1 cellular context compared by ENCODE assay signal in the genomic region with DNA sequence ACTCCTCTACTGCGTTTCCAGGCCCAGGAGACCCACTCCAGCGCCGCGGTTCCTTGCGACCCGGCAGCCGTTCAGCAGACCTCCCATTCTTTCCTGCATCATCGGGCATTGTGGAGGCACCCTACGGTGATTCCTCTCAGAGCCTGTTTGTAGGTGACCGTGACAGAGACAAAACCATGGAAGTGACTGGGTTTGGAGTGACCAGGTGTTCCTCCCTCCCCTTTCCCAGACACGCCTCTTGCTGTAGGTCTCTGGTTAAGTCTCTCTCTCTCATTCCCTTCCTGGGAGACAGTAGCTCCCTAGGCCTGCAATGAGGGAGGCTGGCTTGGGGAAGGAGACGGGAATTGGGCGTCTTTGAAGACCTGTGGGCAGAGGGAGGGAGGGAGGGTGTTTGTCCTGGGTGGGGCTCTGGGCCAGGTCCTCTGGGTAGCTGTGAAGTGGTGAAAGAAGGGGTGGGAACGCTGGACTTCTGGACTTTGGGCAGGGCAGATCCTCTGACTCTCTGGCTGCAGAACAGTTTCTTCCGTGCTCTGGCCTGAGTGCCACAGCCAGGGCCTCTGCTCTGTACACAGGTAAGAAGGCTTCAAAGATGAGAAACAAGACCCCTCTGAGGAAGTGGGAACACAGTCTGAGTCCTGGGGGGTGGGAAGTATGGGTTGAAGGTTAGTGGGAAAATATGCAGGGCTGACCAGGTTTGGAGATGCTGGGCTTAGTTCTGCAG.
TF ChIP-seq lines count a peak whose summit lies in the region.

No MANE protein-coding gene starts in this region.

TF ChIP-seq in HepG2, 621 proteins besides CTCF, POLR2A, EP300 and RAD21 (continues in another document):
- TF ChIP-seq ZNF619 (CRISPR knock-in tag; IDR thresholded peaks at IDR 0.05) (0 out of 2 replicates have a peak, but pooled peaks have one; percentile 53), ZNF546 (CRISPR knock-in tag; conservative IDR thresholded peaks at IDR 0.05) (no peak), CHD4 (IDR thresholded peaks at IDR 0.05; ENCODE audit: borderline replicate concordance, low read length) (no peak), JARID2 (CRISPR knock-in tag; IDR thresholded peaks at IDR 0.05; ENCODE audit: insufficient replicate concordance) (peak; percentile 37), ZNF543 (CRISPR knock-in tag; IDR thresholded peaks at IDR 0.05) (peak; percentile 66; the same call in 1 of the 2 replicates), SSRP1 (CRISPR knock-in tag; IDR thresholded peaks at IDR 0.05) (peak; percentile 97), JUND (CRISPR knock-in tag; IDR thresholded peaks at IDR 0.05) (peak; percentile 12; the same call in 1 of the 2 replicates), CEBPG (CRISPR knock-in tag; IDR thresholded peaks at IDR 0.05) (peak; percentile 59; the same call in 1 of the 2 replicates), ZNF572 (CRISPR knock-in tag; IDR thresholded peaks at IDR 0.05) (peak; percentile 92; the same call in 1 of the 2 replicates), KLF11 (CRISPR knock-in tag; IDR thresholded peaks at IDR 0.05) (0 out of 2 replicates have a peak, but pooled peaks have one; percentile 69), GATAD2A (CRISPR knock-in tag; IDR thresholded peaks at IDR 0.05) (peak; percentile 70), PLRG1 (conservative IDR thresholded peaks at IDR 0.05) (no peak), BCL6 (CRISPR knock-in tag; IDR thresholded peaks at IDR 0.05) (peak; percentile 24; the same call in 1 of the 2 replicates), ZNF547 (CRISPR knock-in tag; IDR thresholded peaks at IDR 0.05) (peak; percentile 15; the same call in 1 of the 2 replicates), NFYC (CRISPR knock-in tag; IDR thresholded peaks at IDR 0.05) (0 out of 2 replicates have a peak, but pooled peaks have one; percentile 15), RBFOX2 (IDR thresholded peaks at IDR 0.05; ENCODE audit: low read depth, low read length) (no peak; the same call in none of the 2 replicates), FOXP1 (IDR thresholded peaks at IDR 0.05) (no peak), FOXP1 (CRISPR knock-in tag; IDR thresholded peaks at IDR 0.05) (peak; percentile 67), LCORL (IDR thresholded peaks at IDR 0.05) (no peak), LCORL (CRISPR knock-in tag; IDR thresholded peaks at IDR 0.05) (peak; percentile 90), ZFP82 (CRISPR knock-in tag; IDR thresholded peaks at IDR 0.05; ENCODE audit: borderline replicate concordance) (0 out of 2 replicates have a peak, but pooled peaks have one; percentile 89), ZNF709 (CRISPR knock-in tag; IDR thresholded peaks at IDR 0.05) (0 out of 2 replicates have a peak, but pooled peaks have one; percentile 24), HOXA9 (CRISPR knock-in tag; IDR thresholded peaks at IDR 0.05; ENCODE audit: borderline replicate concordance) (no peak), SP1 (IDR thresholded peaks at IDR 0.05) (no peak), SP1 (CRISPR knock-in tag; IDR thresholded peaks at IDR 0.05) (0 out of 2 replicates have a peak, but pooled peaks have one; percentile 62), TEAD2 (CRISPR knock-in tag; IDR thresholded peaks at IDR 0.05) (no peak), TARDBP (CRISPR knock-in tag; IDR thresholded peaks at IDR 0.05) (peak; percentile 93), ZFX (CRISPR knock-in tag; IDR thresholded peaks at IDR 0.05; ENCODE audit: low read depth) (peak; percentile 80), GPN1 (CRISPR knock-in tag; IDR thresholded peaks at IDR 0.05; ENCODE audit: borderline replicate concordance) (no peak), SMC3 (IDR thresholded peaks at IDR 0.05; ENCODE audit: low read length) (0 out of 2 replicates have a peak, but pooled peaks have one; percentile 1), TAF1 (CRISPR knock-in tag; IDR thresholded peaks at IDR 0.05) (peak; percentile 68; the same call in 1 of the 2 replicates), ZNF354B (CRISPR knock-in tag; IDR thresholded peaks at IDR 0.05) (no peak), HDAC1 (CRISPR knock-in tag; IDR thresholded peaks at IDR 0.05) (peak; percentile 85), ZNF350 (CRISPR knock-in tag; IDR thresholded peaks at IDR 0.05; ENCODE audit: borderline replicate concordance, low read depth) (peak; percentile 78; the same call in 1 of the 2 replicates), ZNF850 (CRISPR knock-in tag; conservative IDR thresholded peaks at IDR 0.05) (peak; percentile 58; the same call in 1 of the 2 replicates), HES4 (CRISPR knock-in tag; IDR thresholded peaks at IDR 0.05; ENCODE audit: borderline replicate concordance) (no peak), BORCS8-MEF2B (CRISPR knock-in tag; IDR thresholded peaks at IDR 0.05) (peak; percentile 79; the same call in 1 of the 2 replicates), SRSF4 (IDR thresholded peaks at IDR 0.05; ENCODE audit: low read depth, low read length, poor library complexity, severe bottlenecking) (no peak), ZEB1 (IDR thresholded peaks at IDR 0.05; ENCODE audit: insufficient replicate concordance, low read depth) (peak; percentile 49), MAF1 (CRISPR knock-in tag; IDR thresholded peaks at IDR 0.05; ENCODE audit: borderline replicate concordance) (no peak), HNRNPL (IDR thresholded peaks at IDR 0.05; ENCODE audit: low read depth, low read length) (no peak; the same call in 1 of the 2 replicates), ZBTB20 (CRISPR knock-in tag; IDR thresholded peaks at IDR 0.05; ENCODE audit: borderline replicate concordance, low read depth) (peak; percentile 90; the same call in 1 of the 2 replicates), PITX1 (CRISPR knock-in tag; IDR thresholded peaks at IDR 0.05) (peak; percentile 60; the same call in 1 of the 2 replicates)
- TF ChIP-seq, protein P1, sequence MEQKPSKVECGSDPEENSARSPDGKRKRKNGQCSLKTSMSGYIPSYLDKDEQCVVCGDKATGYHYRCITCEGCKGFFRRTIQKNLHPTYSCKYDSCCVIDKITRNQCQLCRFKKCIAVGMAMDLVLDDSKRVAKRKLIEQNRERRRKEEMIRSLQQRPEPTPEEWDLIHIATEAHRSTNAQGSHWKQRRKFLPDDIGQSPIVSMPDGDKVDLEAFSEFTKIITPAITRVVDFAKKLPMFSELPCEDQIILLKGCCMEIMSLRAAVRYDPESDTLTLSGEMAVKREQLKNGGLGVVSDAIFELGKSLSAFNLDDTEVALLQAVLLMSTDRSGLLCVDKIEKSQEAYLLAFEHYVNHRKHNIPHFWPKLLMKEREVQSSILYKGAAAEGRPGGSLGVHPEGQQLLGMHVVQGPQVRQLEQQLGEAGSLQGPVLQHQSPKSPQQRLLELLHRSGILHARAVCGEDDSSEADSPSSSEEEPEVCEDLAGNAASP (CRISPR knock-in tag; IDR thresholded peaks at IDR 0.05; ENCODE audit: borderline replicate concordance): peak; percentile 33; the same call in 1 of the 2 replicates
- TF ChIP-seq, protein P2, sequence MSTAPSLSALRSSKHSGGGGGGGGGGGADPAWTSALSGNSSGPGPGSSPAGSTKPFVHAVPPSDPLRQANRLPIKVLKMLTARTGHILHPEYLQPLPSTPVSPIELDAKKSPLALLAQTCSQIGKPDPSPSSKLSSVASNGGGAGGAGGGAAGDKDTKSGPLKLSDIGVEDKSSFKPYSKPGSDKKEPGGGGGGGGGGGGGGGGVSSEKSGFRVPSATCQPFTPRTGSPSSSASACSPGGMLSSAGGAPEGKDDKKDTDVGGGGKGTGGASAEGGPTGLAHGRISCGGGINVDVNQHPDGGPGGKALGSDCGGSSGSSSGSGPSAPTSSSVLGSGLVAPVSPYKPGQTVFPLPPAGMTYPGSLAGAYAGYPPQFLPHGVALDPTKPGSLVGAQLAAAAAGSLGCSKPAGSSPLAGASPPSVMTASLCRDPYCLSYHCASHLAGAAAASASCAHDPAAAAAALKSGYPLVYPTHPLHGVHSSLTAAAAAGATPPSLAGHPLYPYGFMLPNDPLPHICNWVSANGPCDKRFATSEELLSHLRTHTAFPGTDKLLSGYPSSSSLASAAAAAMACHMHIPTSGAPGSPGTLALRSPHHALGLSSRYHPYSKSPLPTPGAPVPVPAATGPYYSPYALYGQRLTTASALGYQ (CRISPR knock-in tag; IDR thresholded peaks at IDR 0.05): peak; percentile 18; the same call in 1 of the 2 replicates
- TF ChIP-seq, protein P3, sequence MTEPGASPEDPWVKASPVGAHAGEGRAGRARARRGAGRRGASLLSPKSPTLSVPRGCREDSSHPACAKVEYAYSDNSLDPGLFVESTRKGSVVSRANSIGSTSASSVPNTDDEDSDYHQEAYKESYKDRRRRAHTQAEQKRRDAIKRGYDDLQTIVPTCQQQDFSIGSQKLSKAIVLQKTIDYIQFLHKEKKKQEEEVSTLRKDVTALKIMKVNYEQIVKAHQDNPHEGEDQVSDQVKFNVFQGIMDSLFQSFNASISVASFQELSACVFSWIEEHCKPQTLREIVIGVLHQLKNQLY (CRISPR knock-in tag; IDR thresholded peaks at IDR 0.05): peak; percentile 47
- TF ChIP-seq, protein P4, sequence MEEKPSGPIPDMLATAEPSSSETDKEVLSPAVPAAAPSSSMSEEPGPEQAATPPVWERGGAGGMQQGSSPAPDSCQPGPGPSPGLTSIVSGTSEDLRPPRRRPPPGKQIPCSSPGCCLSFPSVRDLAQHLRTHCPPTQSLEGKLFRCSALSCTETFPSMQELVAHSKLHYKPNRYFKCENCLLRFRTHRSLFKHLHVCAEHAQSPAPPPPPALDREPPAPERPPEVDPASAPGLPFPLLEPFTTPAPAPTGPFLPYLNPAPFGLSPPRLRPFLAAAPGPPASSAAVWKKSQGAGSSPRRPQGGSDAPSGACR (CRISPR knock-in tag; IDR thresholded peaks at IDR 0.05): no peak; the same call in 1 of the 2 replicates
- TF ChIP-seq, protein P5, sequence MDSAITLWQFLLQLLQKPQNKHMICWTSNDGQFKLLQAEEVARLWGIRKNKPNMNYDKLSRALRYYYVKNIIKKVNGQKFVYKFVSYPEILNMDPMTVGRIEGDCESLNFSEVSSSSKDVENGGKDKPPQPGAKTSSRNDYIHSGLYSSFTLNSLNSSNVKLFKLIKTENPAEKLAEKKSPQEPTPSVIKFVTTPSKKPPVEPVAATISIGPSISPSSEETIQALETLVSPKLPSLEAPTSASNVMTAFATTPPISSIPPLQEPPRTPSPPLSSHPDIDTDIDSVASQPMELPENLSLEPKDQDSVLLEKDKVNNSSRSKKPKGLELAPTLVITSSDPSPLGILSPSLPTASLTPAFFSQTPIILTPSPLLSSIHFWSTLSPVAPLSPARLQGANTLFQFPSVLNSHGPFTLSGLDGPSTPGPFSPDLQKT (CRISPR knock-in tag; IDR thresholded peaks at IDR 0.05; ENCODE audit: borderline replicate concordance): no peak
- TF ChIP-seq, protein P6, sequence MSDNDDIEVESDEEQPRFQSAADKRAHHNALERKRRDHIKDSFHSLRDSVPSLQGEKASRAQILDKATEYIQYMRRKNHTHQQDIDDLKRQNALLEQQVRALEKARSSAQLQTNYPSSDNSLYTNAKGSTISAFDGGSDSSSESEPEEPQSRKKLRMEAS (IDR thresholded peaks at IDR 0.05): 0 out of 2 replicates have a peak, but pooled peaks have one; percentile 7
- TF ChIP-seq, protein P7, sequence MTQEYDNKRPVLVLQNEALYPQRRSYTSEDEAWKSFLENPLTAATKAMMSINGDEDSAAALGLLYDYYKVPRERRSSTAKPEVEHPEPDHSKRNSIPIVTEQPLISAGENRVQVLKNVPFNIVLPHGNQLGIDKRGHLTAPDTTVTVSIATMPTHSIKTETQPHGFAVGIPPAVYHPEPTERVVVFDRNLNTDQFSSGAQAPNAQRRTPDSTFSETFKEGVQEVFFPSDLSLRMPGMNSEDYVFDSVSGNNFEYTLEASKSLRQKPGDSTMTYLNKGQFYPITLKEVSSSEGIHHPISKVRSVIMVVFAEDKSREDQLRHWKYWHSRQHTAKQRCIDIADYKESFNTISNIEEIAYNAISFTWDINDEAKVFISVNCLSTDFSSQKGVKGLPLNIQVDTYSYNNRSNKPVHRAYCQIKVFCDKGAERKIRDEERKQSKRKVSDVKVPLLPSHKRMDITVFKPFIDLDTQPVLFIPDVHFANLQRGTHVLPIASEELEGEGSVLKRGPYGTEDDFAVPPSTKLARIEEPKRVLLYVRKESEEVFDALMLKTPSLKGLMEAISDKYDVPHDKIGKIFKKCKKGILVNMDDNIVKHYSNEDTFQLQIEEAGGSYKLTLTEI (CRISPR knock-in tag; conservative IDR thresholded peaks at IDR 0.05): no peak
- TF ChIP-seq, protein P8, sequence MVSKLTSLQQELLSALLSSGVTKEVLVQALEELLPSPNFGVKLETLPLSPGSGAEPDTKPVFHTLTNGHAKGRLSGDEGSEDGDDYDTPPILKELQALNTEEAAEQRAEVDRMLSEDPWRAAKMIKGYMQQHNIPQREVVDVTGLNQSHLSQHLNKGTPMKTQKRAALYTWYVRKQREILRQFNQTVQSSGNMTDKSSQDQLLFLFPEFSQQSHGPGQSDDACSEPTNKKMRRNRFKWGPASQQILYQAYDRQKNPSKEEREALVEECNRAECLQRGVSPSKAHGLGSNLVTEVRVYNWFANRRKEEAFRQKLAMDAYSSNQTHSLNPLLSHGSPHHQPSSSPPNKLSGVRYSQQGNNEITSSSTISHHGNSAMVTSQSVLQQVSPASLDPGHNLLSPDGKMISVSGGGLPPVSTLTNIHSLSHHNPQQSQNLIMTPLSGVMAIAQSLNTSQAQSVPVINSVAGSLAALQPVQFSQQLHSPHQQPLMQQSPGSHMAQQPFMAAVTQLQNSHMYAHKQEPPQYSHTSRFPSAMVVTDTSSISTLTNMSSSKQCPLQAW (CRISPR knock-in tag; IDR thresholded peaks at IDR 0.05): peak; percentile 70
- TF ChIP-seq, protein P9, sequence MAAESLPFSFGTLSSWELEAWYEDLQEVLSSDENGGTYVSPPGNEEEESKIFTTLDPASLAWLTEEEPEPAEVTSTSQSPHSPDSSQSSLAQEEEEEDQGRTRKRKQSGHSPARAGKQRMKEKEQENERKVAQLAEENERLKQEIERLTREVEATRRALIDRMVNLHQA (CRISPR knock-in tag; IDR thresholded peaks at IDR 0.05): no peak
- TF ChIP-seq, protein P10, sequence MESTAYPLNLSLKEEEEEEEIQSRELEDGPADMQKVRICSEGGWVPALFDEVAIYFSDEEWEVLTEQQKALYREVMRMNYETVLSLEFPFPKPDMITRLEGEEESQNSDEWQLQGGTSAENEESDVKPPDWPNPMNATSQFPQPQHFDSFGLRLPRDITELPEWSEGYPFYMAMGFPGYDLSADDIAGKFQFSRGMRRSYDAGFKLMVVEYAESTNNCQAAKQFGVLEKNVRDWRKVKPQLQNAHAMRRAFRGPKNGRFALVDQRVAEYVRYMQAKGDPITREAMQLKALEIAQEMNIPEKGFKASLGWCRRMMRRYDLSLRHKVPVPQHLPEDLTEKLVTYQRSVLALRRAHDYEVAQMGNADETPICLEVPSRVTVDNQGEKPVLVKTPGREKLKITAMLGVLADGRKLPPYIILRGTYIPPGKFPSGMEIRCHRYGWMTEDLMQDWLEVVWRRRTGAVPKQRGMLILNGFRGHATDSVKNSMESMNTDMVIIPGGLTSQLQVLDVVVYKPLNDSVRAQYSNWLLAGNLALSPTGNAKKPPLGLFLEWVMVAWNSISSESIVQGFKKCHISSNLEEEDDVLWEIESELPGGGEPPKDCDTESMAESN (CRISPR knock-in tag; conservative IDR thresholded peaks at IDR 0.05): peak; percentile 66; the same call in 1 of the 2 replicates
